9 cellular contexts compared by ENCODE assay signal in genomic region chr1:186722711-186723309, GRCh38. TPM values are rescaled to one million over a fixed set of nuclear protein-coding genes. Genes with fewer than 3 reads are reported as not detected.
DNase-seq lines count a peak whose midpoint lies in the region; ATAC-seq, FAIRE-seq and TF ChIP-seq lines count a peak whose summit lies in the region.
"Had no signal": no experiment of that assay in that cellular context is flagged by ENCODE, and none has a peak within 500 bp of the region (broad histone marks: within the 10 kb centered on the region; RNA-seq: fewer than 3 reads in every experiment).

No MANE protein-coding gene starts in this region.

- no peaks in the 10 kb centered on the region for H3K4me1 ChIP-seq in transverse colon

- H3K27ac ChIP-seq in transverse colon = no peak overlapping the region

- TF ChIP-seq CTCF in BJ (IDR thresholded peaks at IDR 0.05; ENCODE audit: insufficient read depth, low read depth, low read length) = peak; percentile 65
- peak; percentile 65 for TF ChIP-seq CTCF in fibroblast of pulmonary artery (IDR thresholded peaks at IDR 0.05; ENCODE audit: low read length, missing control alignments)
- TF ChIP-seq CTCF in transverse colon (IDR thresholded peaks at IDR 0.05) = peak in 4 of 5 experiments; percentile 30 to 56 (median 48)

- H3K36me3 ChIP-seq in BJ (ENCODE audit: control insufficient read depth, insufficient read depth, low read length) (no peaks in the 10 kb centered on the region), transverse colon (no peaks in the 10 kb centered on the region)

- peak; percentile 61 for FAIRE-seq in RCC 7860 (lab: Jason Lieb, UNC)

- 42 to 47% methylated on average over 3 of the region's 3 CpGs for WGBS in transverse colon (ENCODE audit: low coverage in 1 of 2), 2 donors

- no peak overlapping the region for H3K4me3 ChIP-seq in BJ (ENCODE audit: low read depth, low read length)
- H3K4me3 ChIP-seq in fibroblast of pulmonary artery (replicated peaks; ENCODE audit: low read depth, low read length) = no peak overlapping the region
- H3K4me3 ChIP-seq in transverse colon = no peak overlapping the region

- in situ Hi-C loops in transverse colon (cut with MboI; ENCODE audit: low pct_ligation_motif_present in 1 of 4, low pct_unique_long_range_greater_than_20kb in 1 of 4, low sequenced_read_pairs in 3 of 4) = loop anchor here in 1 of 4 donors (25.0 kb wide), 1 partner anchor 264 kb away; no protein-coding TSS in a partner anchor

- TF ChIP-seq POLR2A in transverse colon (IDR thresholded peaks at IDR 0.05) = no peak

- ATAC-seq in GM18502 (IDR thresholded peaks at IDR 0.05; ENCODE audit: poor library complexity, unreplicated experiment) (peak; percentile 82), HG03139 (IDR thresholded peaks at IDR 0.05; ENCODE audit: unreplicated experiment) (peak; percentile 76), HG02840 (IDR thresholded peaks at IDR 0.05; ENCODE audit: low FRiP score, unreplicated experiment) (no peak)
- ATAC-seq: T-cell had no signal

- intact Hi-C loops in transverse colon (cut with DNase I; ENCODE audit: low total_unique reads) = no loop called here

- POLR2A ChIA-PET in BJ (lab: Charles Lee) = interaction anchor here (0.6 kb wide), 1 partner anchor 318 kb away, joined by 5 read pairs; no protein-coding TSS in a partner anchor

- H3K27me3 ChIP-seq in BJ (ENCODE audit: control insufficient read depth, insufficient read depth, low read length) (no peaks in the 10 kb centered on the region), transverse colon (no peaks in the 10 kb centered on the region)

- H3K9me3 ChIP-seq in transverse colon = no peaks in the 10 kb centered on the region

- no peak for DNase-seq in BJ (ENCODE audit: low read depth)
- DNase-seq in RCC 7860 (ENCODE audit: low spot score) = no peak
- DNase-seq in fibroblast of pulmonary artery (ENCODE audit: low read depth) = peak; percentile 67
- no peak for DNase-seq in transverse colon
- no peak for DNase-seq in cerebellum (ENCODE audit: low spot score)

- no peak for TF ChIP-seq EP300 in transverse colon (IDR thresholded peaks at IDR 0.05; ENCODE audit: low read depth)

- CTCF ChIA-PET in BJ (lab: Yijun Ruan, JAX) = interaction anchor here (0.6 to 1.3 kb wide), 3 partner anchors 8 to 262 kb away, joined by 3 to 5 read pairs (median 3); no protein-coding TSS in a partner anchor

RNA-seq across cellular contexts. Expression of gene PTGS2, which starts 42.6 kb away (rescaled TPM):
- 100 and 116 TPM in 2 replicates for polyA plus RNA-seq in BJ (2011; rRNA removed)
- polyA minus RNA-seq in BJ (2011; rRNA and poly(A)+ RNA removed) = 69.1 and 80.7 TPM in 2 replicates
- 10 to 100 TPM in 1 of 4 donors, 1 to 10 TPM in 3; 5.9 to 28.3 (median 8.3) TPM for total RNA-seq in transverse colon
- total RNA-seq in cerebellum = 3.4 TPM
